In the genomic region with DNA sequence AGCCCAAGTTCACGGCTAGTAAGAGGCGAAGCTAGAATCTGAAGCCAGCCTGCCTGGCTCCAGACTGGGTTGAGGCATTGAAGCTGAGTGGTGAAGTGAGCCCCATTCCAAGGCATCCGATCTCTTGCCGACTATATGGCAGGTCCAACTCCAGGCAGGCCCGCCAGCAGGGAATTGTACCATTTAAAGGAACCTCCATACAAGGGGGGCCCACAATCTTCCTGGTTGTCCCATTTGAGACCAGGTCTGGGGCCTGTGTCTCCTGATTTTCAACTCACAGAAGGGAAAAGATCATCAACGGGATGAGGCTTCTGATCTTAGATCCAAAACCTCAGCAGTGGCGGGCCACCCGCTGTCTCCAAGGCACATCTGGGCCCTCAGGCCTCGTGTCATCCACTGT, we compare ENCODE assay signal across 1 cellular context.
TF ChIP-seq lines count a peak whose summit lies in the region.

No MANE protein-coding gene starts in this region.

TF ChIP-seq in GM23338, 12 proteins besides CTCF, POLR2A, EP300 and RAD21 (continued from another document):
- TF ChIP-seq, protein P1, sequence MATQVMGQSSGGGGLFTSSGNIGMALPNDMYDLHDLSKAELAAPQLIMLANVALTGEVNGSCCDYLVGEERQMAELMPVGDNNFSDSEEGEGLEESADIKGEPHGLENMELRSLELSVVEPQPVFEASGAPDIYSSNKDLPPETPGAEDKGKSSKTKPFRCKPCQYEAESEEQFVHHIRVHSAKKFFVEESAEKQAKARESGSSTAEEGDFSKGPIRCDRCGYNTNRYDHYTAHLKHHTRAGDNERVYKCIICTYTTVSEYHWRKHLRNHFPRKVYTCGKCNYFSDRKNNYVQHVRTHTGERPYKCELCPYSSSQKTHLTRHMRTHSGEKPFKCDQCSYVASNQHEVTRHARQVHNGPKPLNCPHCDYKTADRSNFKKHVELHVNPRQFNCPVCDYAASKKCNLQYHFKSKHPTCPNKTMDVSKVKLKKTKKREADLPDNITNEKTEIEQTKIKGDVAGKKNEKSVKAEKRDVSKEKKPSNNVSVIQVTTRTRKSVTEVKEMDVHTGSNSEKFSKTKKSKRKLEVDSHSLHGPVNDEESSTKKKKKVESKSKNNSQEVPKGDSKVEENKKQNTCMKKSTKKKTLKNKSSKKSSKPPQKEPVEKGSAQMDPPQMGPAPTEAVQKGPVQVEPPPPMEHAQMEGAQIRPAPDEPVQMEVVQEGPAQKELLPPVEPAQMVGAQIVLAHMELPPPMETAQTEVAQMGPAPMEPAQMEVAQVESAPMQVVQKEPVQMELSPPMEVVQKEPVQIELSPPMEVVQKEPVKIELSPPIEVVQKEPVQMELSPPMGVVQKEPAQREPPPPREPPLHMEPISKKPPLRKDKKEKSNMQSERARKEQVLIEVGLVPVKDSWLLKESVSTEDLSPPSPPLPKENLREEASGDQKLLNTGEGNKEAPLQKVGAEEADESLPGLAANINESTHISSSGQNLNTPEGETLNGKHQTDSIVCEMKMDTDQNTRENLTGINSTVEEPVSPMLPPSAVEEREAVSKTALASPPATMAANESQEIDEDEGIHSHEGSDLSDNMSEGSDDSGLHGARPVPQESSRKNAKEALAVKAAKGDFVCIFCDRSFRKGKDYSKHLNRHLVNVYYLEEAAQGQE (IDR thresholded peaks at IDR 0.05; ENCODE audit: unreplicated experiment), result no peak
- TF ChIP-seq ZNF114 (CRISPR knock-in tag; IDR thresholded peaks at IDR 0.05), result no peak
